1 cellular context compared by ENCODE assay signal in the genomic region with DNA sequence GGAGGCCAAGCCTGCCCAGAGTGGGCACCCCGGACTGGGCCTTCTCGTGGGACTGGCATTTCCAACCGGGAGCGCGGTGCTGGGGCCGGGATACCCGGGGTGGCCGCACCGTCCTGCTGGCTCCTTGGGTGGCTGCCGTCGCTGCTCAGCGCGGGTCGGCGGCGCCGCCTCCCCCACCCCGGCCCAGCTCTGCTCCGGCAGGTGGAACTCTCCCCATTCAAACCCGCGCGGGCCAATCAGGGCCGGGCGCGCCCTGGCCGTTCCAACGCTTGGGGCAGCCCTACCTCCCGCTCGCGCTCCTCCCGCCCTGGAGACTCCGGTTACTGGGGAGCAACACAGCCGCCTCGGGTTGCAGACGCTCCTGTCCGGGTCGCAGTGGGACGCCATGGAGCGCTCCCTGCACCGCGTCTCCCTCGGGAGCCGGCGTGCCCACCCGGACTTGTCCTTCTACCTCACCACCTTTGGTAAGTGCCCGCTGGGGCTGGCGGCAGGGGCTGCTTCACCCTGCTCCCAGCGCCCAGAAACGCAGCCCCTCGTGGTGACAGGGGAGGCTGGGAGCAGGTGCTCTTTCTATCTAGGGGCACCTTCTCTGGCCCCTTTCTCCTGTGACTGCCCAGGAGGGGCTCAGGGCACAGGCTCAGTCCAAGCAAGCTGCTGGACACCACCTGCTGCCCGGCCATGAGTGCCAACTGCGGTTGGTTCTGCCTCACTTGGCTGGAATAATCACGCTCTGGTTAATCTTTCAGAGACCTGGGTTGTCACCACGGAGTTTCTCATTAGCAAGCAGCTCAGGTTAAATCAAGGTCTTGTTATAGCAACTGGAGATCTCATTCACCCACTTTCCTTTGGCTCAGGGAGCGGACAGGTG.
A peak's percentile ranks its signal among the peaks of the same experiment; 100 is the strongest.
TF ChIP-seq lines count a peak whose summit lies in the region.

A gene (plus strand): TSS at position 310 of the 868 bp plus-strand sequence. CDS start 76 bp downstream, at position 386.

TF ChIP-seq in HepG2, 621 proteins besides CTCF, POLR2A, EP300 and RAD21 (continued from another document and continues in another):
- TF ChIP-seq, protein P1, sequence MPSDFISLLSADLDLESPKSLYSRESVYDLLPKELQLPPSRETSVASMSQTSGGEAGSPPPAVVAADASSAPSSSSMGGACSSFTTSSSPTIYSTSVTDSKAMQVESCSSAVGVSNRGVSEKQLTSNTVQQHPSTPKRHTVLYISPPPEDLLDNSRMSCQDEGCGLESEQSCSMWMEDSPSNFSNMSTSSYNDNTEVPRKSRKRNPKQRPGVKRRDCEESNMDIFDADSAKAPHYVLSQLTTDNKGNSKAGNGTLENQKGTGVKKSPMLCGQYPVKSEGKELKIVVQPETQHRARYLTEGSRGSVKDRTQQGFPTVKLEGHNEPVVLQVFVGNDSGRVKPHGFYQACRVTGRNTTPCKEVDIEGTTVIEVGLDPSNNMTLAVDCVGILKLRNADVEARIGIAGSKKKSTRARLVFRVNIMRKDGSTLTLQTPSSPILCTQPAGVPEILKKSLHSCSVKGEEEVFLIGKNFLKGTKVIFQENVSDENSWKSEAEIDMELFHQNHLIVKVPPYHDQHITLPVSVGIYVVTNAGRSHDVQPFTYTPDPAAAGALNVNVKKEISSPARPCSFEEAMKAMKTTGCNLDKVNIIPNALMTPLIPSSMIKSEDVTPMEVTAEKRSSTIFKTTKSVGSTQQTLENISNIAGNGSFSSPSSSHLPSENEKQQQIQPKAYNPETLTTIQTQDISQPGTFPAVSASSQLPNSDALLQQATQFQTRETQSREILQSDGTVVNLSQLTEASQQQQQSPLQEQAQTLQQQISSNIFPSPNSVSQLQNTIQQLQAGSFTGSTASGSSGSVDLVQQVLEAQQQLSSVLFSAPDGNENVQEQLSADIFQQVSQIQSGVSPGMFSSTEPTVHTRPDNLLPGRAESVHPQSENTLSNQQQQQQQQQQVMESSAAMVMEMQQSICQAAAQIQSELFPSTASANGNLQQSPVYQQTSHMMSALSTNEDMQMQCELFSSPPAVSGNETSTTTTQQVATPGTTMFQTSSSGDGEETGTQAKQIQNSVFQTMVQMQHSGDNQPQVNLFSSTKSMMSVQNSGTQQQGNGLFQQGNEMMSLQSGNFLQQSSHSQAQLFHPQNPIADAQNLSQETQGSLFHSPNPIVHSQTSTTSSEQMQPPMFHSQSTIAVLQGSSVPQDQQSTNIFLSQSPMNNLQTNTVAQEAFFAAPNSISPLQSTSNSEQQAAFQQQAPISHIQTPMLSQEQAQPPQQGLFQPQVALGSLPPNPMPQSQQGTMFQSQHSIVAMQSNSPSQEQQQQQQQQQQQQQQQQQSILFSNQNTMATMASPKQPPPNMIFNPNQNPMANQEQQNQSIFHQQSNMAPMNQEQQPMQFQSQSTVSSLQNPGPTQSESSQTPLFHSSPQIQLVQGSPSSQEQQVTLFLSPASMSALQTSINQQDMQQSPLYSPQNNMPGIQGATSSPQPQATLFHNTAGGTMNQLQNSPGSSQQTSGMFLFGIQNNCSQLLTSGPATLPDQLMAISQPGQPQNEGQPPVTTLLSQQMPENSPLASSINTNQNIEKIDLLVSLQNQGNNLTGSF (CRISPR knock-in tag; IDR thresholded peaks at IDR 0.05): no peak
- 0 out of 2 replicates have a peak, but pooled peaks have one; percentile 14 for TF ChIP-seq RFXAP (CRISPR knock-in tag; IDR thresholded peaks at IDR 0.05; ENCODE audit: borderline replicate concordance)
- peak; percentile 76; the same call in 1 of the 2 replicates for TF ChIP-seq ZSCAN21 (CRISPR knock-in tag; IDR thresholded peaks at IDR 0.05; ENCODE audit: borderline replicate concordance)
- TF ChIP-seq, protein P2, sequence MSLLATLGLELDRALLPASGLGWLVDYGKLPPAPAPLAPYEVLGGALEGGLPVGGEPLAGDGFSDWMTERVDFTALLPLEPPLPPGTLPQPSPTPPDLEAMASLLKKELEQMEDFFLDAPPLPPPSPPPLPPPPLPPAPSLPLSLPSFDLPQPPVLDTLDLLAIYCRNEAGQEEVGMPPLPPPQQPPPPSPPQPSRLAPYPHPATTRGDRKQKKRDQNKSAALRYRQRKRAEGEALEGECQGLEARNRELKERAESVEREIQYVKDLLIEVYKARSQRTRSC (CRISPR knock-in tag; IDR thresholded peaks at IDR 0.05; ENCODE audit: low read depth): no peak
- peak; percentile 74 for TF ChIP-seq ZFY (CRISPR knock-in tag; IDR thresholded peaks at IDR 0.05)
- TF ChIP-seq ZNF350 (CRISPR knock-in tag; IDR thresholded peaks at IDR 0.05; ENCODE audit: borderline replicate concordance, low read depth): peak; percentile 39; the same call in 1 of the 2 replicates
- no peak for TF ChIP-seq RCOR2 (CRISPR knock-in tag; IDR thresholded peaks at IDR 0.05)
- TF ChIP-seq ZNF234 (CRISPR knock-in tag; conservative IDR thresholded peaks at IDR 0.05): 0 out of 2 replicates have a peak, but pooled peaks have one; percentile 53
- TF ChIP-seq ZNF296 (CRISPR knock-in tag; conservative IDR thresholded peaks at IDR 0.05): no peak
- peak; percentile 50; the same call in 1 of the 2 replicates for TF ChIP-seq GABPB1 (CRISPR knock-in tag; IDR thresholded peaks at IDR 0.05)
- TF ChIP-seq YEATS4 (CRISPR knock-in tag; IDR thresholded peaks at IDR 0.05; ENCODE audit: borderline replicate concordance): peak; percentile 86
- TF ChIP-seq ZNF772 (CRISPR knock-in tag; IDR thresholded peaks at IDR 0.05): peak; percentile 67; the same call in 1 of the 2 replicates
- no peak for TF ChIP-seq ZSCAN30 (CRISPR knock-in tag; IDR thresholded peaks at IDR 0.05)
- TF ChIP-seq, protein P3, sequence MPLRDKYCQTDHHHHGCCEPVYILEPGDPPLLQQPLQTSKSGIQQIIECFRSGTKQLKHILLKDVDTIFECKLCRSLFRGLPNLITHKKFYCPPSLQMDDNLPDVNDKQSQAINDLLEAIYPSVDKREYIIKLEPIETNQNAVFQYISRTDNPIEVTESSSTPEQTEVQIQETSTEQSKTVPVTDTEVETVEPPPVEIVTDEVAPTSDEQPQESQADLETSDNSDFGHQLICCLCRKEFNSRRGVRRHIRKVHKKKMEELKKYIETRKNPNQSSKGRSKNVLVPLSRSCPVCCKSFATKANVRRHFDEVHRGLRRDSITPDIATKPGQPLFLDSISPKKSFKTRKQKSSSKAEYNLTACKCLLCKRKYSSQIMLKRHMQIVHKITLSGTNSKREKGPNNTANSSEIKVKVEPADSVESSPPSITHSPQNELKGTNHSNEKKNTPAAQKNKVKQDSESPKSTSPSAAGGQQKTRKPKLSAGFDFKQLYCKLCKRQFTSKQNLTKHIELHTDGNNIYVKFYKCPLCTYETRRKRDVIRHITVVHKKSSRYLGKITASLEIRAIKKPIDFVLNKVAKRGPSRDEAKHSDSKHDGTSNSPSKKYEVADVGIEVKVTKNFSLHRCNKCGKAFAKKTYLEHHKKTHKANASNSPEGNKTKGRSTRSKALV (CRISPR knock-in tag; IDR thresholded peaks at IDR 0.05): peak; percentile 93
- peak; percentile 68; the same call in 1 of the 2 replicates for TF ChIP-seq MTA1 (CRISPR knock-in tag; IDR thresholded peaks at IDR 0.05; ENCODE audit: borderline replicate concordance)
- TF ChIP-seq TARDBP (CRISPR knock-in tag; IDR thresholded peaks at IDR 0.05): no peak
- 0 out of 2 replicates have a peak, but pooled peaks have one; percentile 16 for TF ChIP-seq NR2C2 (CRISPR knock-in tag; IDR thresholded peaks at IDR 0.05; ENCODE audit: borderline replicate concordance)
- TF ChIP-seq ZNF737 (CRISPR knock-in tag; IDR thresholded peaks at IDR 0.05; ENCODE audit: borderline replicate concordance): no peak
- 0 out of 2 replicates have a peak, but pooled peaks have one; percentile 35 for TF ChIP-seq ZFP82 (CRISPR knock-in tag; IDR thresholded peaks at IDR 0.05; ENCODE audit: borderline replicate concordance)
- TF ChIP-seq ZNF274 (CRISPR knock-in tag; IDR thresholded peaks at IDR 0.05): no peak; the same call in 1 of the 2 replicates
- TF ChIP-seq HOXD1 (CRISPR knock-in tag; IDR thresholded peaks at IDR 0.05): peak; percentile 66; the same call in 1 of the 2 replicates
- TF ChIP-seq ZNF749 (CRISPR knock-in tag; IDR thresholded peaks at IDR 0.05; ENCODE audit: borderline replicate concordance): peak; percentile 62; the same call in 1 of the 2 replicates
- TF ChIP-seq MIER2 (CRISPR knock-in tag; IDR thresholded peaks at IDR 0.05): peak; percentile 3; the same call in 1 of the 2 replicates
- 0 out of 2 replicates have a peak, but pooled peaks have one; percentile 9 for TF ChIP-seq ISL2 (CRISPR knock-in tag; IDR thresholded peaks at IDR 0.05)
- no peak for TF ChIP-seq MYNN (CRISPR knock-in tag; IDR thresholded peaks at IDR 0.05; ENCODE audit: low read depth)
- peak; percentile 69; the same call in 1 of the 2 replicates for TF ChIP-seq ZNF556 (CRISPR knock-in tag; IDR thresholded peaks at IDR 0.05; ENCODE audit: borderline replicate concordance)
- no peak for TF ChIP-seq PRMT3 (CRISPR knock-in tag; IDR thresholded peaks at IDR 0.05; ENCODE audit: borderline replicate concordance, low read depth)
- no peak for TF ChIP-seq KDM4B (CRISPR knock-in tag; IDR thresholded peaks at IDR 0.05)
- TF ChIP-seq MEIS1 (CRISPR knock-in tag; IDR thresholded peaks at IDR 0.05; ENCODE audit: borderline replicate concordance): peak; percentile 47; the same call in 1 of the 2 replicates
- no peak for TF ChIP-seq TBL1XR1 (IDR thresholded peaks at IDR 0.05; ENCODE audit: borderline replicate concordance, low read length, partially characterized antibody)
- TF ChIP-seq, protein P4, sequence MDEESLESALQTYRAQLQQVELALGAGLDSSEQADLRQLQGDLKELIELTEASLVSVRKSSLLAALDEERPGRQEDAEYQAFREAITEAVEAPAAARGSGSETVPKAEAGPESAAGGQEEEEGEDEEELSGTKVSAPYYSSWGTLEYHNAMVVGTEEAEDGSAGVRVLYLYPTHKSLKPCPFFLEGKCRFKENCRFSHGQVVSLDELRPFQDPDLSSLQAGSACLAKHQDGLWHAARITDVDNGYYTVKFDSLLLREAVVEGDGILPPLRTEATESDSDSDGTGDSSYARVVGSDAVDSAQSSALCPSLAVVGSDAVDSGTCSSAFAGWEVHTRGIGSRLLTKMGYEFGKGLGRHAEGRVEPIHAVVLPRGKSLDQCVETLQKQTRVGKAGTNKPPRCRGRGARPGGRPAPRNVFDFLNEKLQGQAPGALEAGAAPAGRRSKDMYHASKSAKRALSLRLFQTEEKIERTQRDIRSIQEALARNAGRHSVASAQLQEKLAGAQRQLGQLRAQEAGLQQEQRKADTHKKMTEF (CRISPR knock-in tag; IDR thresholded peaks at IDR 0.05): peak; percentile 70
- TF ChIP-seq, protein P5, sequence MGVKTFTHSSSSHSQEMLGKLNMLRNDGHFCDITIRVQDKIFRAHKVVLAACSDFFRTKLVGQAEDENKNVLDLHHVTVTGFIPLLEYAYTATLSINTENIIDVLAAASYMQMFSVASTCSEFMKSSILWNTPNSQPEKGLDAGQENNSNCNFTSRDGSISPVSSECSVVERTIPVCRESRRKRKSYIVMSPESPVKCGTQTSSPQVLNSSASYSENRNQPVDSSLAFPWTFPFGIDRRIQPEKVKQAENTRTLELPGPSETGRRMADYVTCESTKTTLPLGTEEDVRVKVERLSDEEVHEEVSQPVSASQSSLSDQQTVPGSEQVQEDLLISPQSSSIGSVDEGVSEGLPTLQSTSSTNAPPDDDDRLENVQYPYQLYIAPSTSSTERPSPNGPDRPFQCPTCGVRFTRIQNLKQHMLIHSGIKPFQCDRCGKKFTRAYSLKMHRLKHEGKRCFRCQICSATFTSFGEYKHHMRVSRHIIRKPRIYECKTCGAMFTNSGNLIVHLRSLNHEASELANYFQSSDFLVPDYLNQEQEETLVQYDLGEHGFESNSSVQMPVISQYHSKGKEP (CRISPR knock-in tag; IDR thresholded peaks at IDR 0.05): no peak
- no peak for TF ChIP-seq ZFP37 (CRISPR knock-in tag; IDR thresholded peaks at IDR 0.05; ENCODE audit: borderline replicate concordance)
- no peak for TF ChIP-seq ZBTB21 (CRISPR knock-in tag; IDR thresholded peaks at IDR 0.05)
- TF ChIP-seq, protein P6, sequence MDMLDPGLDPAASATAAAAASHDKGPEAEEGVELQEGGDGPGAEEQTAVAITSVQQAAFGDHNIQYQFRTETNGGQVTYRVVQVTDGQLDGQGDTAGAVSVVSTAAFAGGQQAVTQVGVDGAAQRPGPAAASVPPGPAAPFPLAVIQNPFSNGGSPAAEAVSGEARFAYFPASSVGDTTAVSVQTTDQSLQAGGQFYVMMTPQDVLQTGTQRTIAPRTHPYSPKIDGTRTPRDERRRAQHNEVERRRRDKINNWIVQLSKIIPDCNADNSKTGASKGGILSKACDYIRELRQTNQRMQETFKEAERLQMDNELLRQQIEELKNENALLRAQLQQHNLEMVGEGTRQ (IDR thresholded peaks at IDR 0.05; ENCODE audit: low read depth, low read length): no peak
- TF ChIP-seq, protein P6 (CRISPR knock-in tag; IDR thresholded peaks at IDR 0.05; ENCODE audit: borderline replicate concordance): no peak
- TF ChIP-seq ATM (IDR thresholded peaks at IDR 0.05; ENCODE audit: borderline replicate concordance): no peak
